ENCODE assay signal across 1 cellular context in genomic region chr15:44910981-44911625, GRCh38.
TF ChIP-seq lines count a peak whose summit lies in the region.

No MANE protein-coding gene starts in this region.

TF ChIP-seq in WTC11, 78 proteins besides CTCF, POLR2A, EP300 and RAD21 (continued from another document):
- no peak for TF ChIP-seq ZNF512 (CRISPR knock-in tag; IDR thresholded peaks at IDR 0.05; ENCODE audit: borderline replicate concordance)
- TF ChIP-seq MLX (CRISPR knock-in tag; IDR thresholded peaks at IDR 0.05): no peak
- TF ChIP-seq TEAD4 (CRISPR knock-in tag; IDR thresholded peaks at IDR 0.05): no peak
- TF ChIP-seq ZNF263 (CRISPR knock-in tag; IDR thresholded peaks at IDR 0.05; ENCODE audit: low read depth): no peak
- no peak for TF ChIP-seq NR3C1 (CRISPR knock-in tag; conservative IDR thresholded peaks at IDR 0.05; ENCODE audit: low read depth)
- no peak for TF ChIP-seq ZNF425 (CRISPR knock-in tag; conservative IDR thresholded peaks at IDR 0.05)
- no peak for TF ChIP-seq ELF4 (CRISPR knock-in tag; IDR thresholded peaks at IDR 0.05; ENCODE audit: low read depth)
- no peak for TF ChIP-seq NFE2L1 (CRISPR knock-in tag; IDR thresholded peaks at IDR 0.05)
- no peak for TF ChIP-seq ZNF671 (CRISPR knock-in tag; IDR thresholded peaks at IDR 0.05)
- TF ChIP-seq SMAD4 (CRISPR knock-in tag; IDR thresholded peaks at IDR 0.05): no peak
- no peak for TF ChIP-seq TEAD1 (CRISPR knock-in tag; IDR thresholded peaks at IDR 0.05)
